In the genomic region with DNA sequence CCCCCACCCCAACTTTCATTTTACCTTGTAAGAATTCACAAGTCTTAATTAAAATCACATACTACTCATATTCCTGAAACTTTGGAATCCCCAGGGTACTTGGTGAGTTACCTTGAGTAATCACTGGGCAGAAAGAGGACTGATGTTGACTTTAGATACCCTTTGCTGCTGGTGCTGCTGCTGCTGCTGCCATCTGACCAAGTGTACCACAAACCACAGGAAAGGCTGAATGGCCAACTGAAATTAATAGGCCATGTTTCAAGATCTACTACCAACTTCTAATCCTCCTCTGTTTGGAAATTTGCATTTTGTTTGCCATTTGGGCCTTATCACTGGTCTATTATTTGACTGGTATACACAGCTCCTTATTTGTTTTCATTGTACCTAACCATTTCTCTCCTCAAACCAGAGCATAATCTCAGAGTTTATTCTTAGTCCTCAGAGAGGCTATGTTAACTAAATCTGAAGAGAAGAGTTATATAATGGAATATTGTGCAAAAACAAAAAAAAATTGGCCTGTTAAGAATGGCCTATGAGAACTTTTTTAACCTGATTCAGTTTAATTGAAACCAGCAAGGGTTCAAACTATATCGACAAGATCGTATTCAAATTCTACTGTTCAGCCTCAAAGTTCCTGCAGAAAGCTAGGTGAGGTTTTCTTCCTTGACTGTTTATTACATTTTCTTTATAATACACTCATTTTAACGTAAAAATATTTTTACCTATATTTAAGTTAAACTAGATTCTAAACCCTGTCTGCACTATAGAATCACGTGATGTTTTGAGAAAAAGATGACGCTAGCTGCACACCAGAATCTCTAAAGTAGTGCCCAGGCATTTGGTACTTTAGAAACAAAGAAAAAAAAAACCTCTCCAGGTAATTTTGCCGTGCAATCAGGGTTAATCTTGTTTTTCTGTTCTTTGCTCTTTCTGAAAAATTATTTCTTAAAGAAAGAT, we compare ENCODE assay signal across 18 cellular contexts. TPM values are rescaled to one million over a fixed set of nuclear protein-coding genes. Genes with fewer than 3 reads are reported as not detected.
DNase-seq lines count a peak whose midpoint lies in the region; ATAC-seq, FAIRE-seq and TF ChIP-seq lines count a peak whose summit lies in the region.
"Had no signal": no experiment of that assay in that cellular context is flagged by ENCODE, and none has a peak within 500 bp of the region (broad histone marks: within the 10 kb centered on the region; RNA-seq: fewer than 3 reads in every experiment).

No MANE protein-coding gene starts in this region.

- CTCF ChIA-PET in HepG2 (lab: Yijun Ruan, JAX; ENCODE audit: low intra/inter-chr PET ratio, low total read pairs): no interaction called here

- no peaks in the 10 kb centered on the region for H3K27me3 ChIP-seq in Loucy (ENCODE audit: insufficient read depth, low read length, poor library complexity, severe bottlenecking)
- H3K27me3 ChIP-seq in HepG2 (ENCODE audit: control insufficient read depth in 1 of 2, insufficient read depth in 2 of 2, low read length in 2 of 2): no peaks in the 10 kb centered on the region
- H3K27me3 ChIP-seq: BLaER1 had no signal

- no TSS peak for BruUV-seq in HepG2 (replicated peaks; lab: Mats Ljungman, UMichigan)

- H3K27ac ChIP-seq in SK-N-MC (peak overlapping the region; percentile 14; the same call in 1 of the 2 replicates), HepG2 (ENCODE audit: extremely low read length, insufficient read depth, low read length) (no peak overlapping the region)
- H3K27ac ChIP-seq: BLaER1 had no signal

- H3K4me3 ChIP-seq in Loucy (ENCODE audit: low read length, poor library complexity, severe bottlenecking): peak overlapping the region; percentile 24
- no peak overlapping the region for H3K4me3 ChIP-seq in SK-N-MC
- H3K4me3 ChIP-seq in HepG2 (replicated peaks in 1 of 3; ENCODE audit: insufficient read depth in 1 of 3, low read depth in 2 of 3, low read length in 3 of 3): no peak overlapping the region
- H3K4me3 ChIP-seq: BLaER1 had no signal

- no peaks in the 10 kb centered on the region for H3K36me3 ChIP-seq in Loucy (ENCODE audit: insufficient read depth, low read length)
- peaks cover 80% of the 10 kb centered on the region for H3K36me3 ChIP-seq in SK-N-MC (ENCODE audit: insufficient read depth, low read length)
- H3K36me3 ChIP-seq in HepG2 (replicated peaks in 1 of 2; ENCODE audit: control insufficient read depth in 1 of 2, insufficient read depth in 2 of 2, low read length in 2 of 2): peaks cover 0 to 18% of the 10 kb centered on the region in 2 experiments; a peak in 2 of 5 replicates
- H3K36me3 ChIP-seq: BLaER1 had no signal

- H3K4me2 ChIP-seq in Loucy (ENCODE audit: low read depth, low read length, poor library complexity, severe bottlenecking) (peak overlapping the region; percentile 47), HepG2 (ENCODE audit: low read depth, low read length) (no peak overlapping the region)
- H3K4me2 ChIP-seq: BLaER1 had no signal

- H3F3A ChIP-seq in Loucy (ENCODE audit: low read depth): no peaks in the 10 kb centered on the region

- intact Hi-C loops in HepG2 (cut with micrococcal nuclease; ENCODE audit: unreplicated experiment) (no loop called here), sciatic nerve (cut with DNase I) (no loop called here)

- in situ Hi-C loops in HepG2 (cut with HindIII; ENCODE audit: extremely low pct_ligation_motif_present, low pct_unique_long_range_greater_than_20kb) (no loop called here), GM13977 (cut with MboI; ENCODE audit: low pct_unique_long_range_greater_than_20kb, low sequenced_read_pairs, unreplicated experiment) (no loop called here)

- H3K4me1 ChIP-seq in Loucy (ENCODE audit: insufficient read depth, low read length, poor library complexity, severe bottlenecking): peaks cover 15% of the 10 kb centered on the region
- no peaks in the 10 kb centered on the region for H3K4me1 ChIP-seq in HepG2 (ENCODE audit: insufficient read depth, low read length)
- H3K4me1 ChIP-seq: BLaER1, Caco-2 had no signal

- H3K79me2 ChIP-seq in Loucy (ENCODE audit: insufficient read depth, low read length): no peaks in the 10 kb centered on the region
- no peaks in the 10 kb centered on the region for H3K79me2 ChIP-seq in HepG2 (ENCODE audit: insufficient read depth, low read length)

- H2AFZ ChIP-seq in Loucy (ENCODE audit: low read length) (no peak overlapping the region; the same call in 1 of the 2 replicates), HepG2 (ENCODE audit: low read length) (no peak overlapping the region)

- H4K20me1 ChIP-seq in Loucy (ENCODE audit: insufficient read depth, low read length, poor library complexity, severe bottlenecking): no peaks in the 10 kb centered on the region
- H4K20me1 ChIP-seq in HepG2 (ENCODE audit: insufficient read depth, low read length): peaks cover 53% of the 10 kb centered on the region
- H4K20me1 ChIP-seq: BLaER1 had no signal

- POLR2A ChIA-PET in HepG2 (lab: Yijun Ruan, JAX): interaction anchor here (1.5 to 5.1 kb wide), 2 partner anchors 11 to 83 kb away, joined by 6 to 36 read pairs; partner anchors contain the start of gene SELENOP

- 77% methylated on average over 6 of the region's 6 CpGs for WGBS in HepG2 (ENCODE audit: low lambda C conversion rate)

- peak; percentile 31 to 44; a peak in 2 of 4 replicates for TF ChIP-seq POLR2A in HepG2 (IDR thresholded peaks at IDR 0.05; ENCODE audit: insufficient read depth in 1 of 2, low read depth in 2 of 2, low read length in 2 of 2)

- no peak for TF ChIP-seq EP300 in HepG2 (IDR thresholded peaks at IDR 0.05; ENCODE audit: low read depth in 2 of 2, low read length in 2 of 2)
- TF ChIP-seq EP300 in HepG2 (CRISPR knock-in tag; IDR thresholded peaks at IDR 0.05; ENCODE audit: borderline replicate concordance): no peak

- DNase-seq in SK-N-MC (ENCODE audit: low read depth, low spot score) (no peak), HepG2 (ENCODE audit: low spot score) (peak; percentile 28), sciatic nerve (ENCODE audit: low spot score) (no peak), GM13977 (ENCODE audit: low spot score) (no peak)
- no peak for DNase-seq in stimulated activated CD4-positive, alpha-beta T cell treated with anti-CD3 and anti-CD28 coated beads, Interleukin-4, amount 100 ng/mL, for 24 hours
- DNase-seq in stimulated activated naive CD4-positive, alpha-beta T cell treated with Interleukin-2 at 50 U/mL for 16 hours (lab: John Stamatoyannopoulos, UW): no peak
- DNase-seq: 8988T; AML-193; Caco-2; CD8-positive, alpha-beta memory T cell; DMS53; GF-D8 had no signal

- TF ChIP-seq RAD21 in HepG2 (CRISPR knock-in tag; IDR thresholded peaks at IDR 0.05): no peak

- FAIRE-seq in HepG2 (lab: Jason Lieb, UNC): no peak
- FAIRE-seq: GM18507 had no signal

- TF ChIP-seq CTCF in Loucy (conservative IDR thresholded peaks at IDR 0.05; ENCODE audit: low read length) (no peak), HepG2 (CRISPR knock-in tag; IDR thresholded peaks at IDR 0.05) (no peak), GM13977 (IDR thresholded peaks at IDR 0.05; ENCODE audit: extremely low read depth, insufficient read depth, missing control alignments) (no peak)

- H3K9me2 ChIP-seq in Loucy (replicated peaks; ENCODE audit: low read depth, low read length): no peaks in the 10 kb centered on the region

- H3K9ac ChIP-seq in Loucy (ENCODE audit: low read depth, low read length, poor library complexity, severe bottlenecking) (no peak overlapping the region), SK-N-MC (ENCODE audit: insufficient read length) (no peak overlapping the region), HepG2 (ENCODE audit: insufficient read depth, low read depth, low read length) (no peak overlapping the region)
- H3K9ac ChIP-seq: BLaER1 had no signal

- H3K9me3 ChIP-seq in Loucy (ENCODE audit: insufficient read depth, low read depth, low read length) (no peaks in the 10 kb centered on the region), SK-N-MC (ENCODE audit: low read depth, low read length) (peaks cover 12% of the 10 kb centered on the region; the same call in 1 of the 2 replicates), HepG2 (ENCODE audit: low read length) (no peaks in the 10 kb centered on the region)

- ATAC-seq in HepG2 (peak; percentile 70), sciatic nerve (peak; percentile 50), HG03378 (IDR thresholded peaks at IDR 0.05; ENCODE audit: unreplicated experiment) (no peak)
- ATAC-seq: HCT116 had no signal

RNA-seq across cellular contexts. Expression of gene SELENOP, which starts 13.1 kb away (rescaled TPM):
- total RNA-seq in HepG2 (2016; rRNA removed; fragmentation: Illumina TruSeq; extraction: Trizol) (1,596 and 1,895 TPM in 2 replicates), sciatic nerve (801 TPM)
- 296 and 300 TPM in 2 replicates for total RNA-seq in HepG2 (2016; cell fraction: cytosol; rRNA removed; fragmentation: Illumina TruSeq; extraction: Trizol; ENCODE audit: low read depth)
- 1,577 and 1,852 TPM in 2 replicates for total RNA-seq in HepG2 (2016; cell fraction: insoluble cytoplasmic fraction; rRNA removed; fragmentation: Illumina TruSeq; extraction: Trizol)
- 957 and 1,066 TPM in 2 replicates for total RNA-seq in HepG2 (2016; cell fraction: membrane; rRNA removed; fragmentation: Illumina TruSeq; extraction: Trizol)
- total RNA-seq in HepG2 (2016; cell fraction: nucleus; rRNA removed; fragmentation: Illumina TruSeq; extraction: Trizol): 1,184 and 1,437 TPM in 2 replicates
- 1,422 and 2,083 TPM in 2 replicates for polyA plus RNA-seq in HepG2 (2011; rRNA removed)
- polyA plus RNA-seq in HepG2 (2011; cell fraction: cytosol; rRNA removed): 1,126 and 1,365 TPM in 2 replicates
- polyA plus RNA-seq in HepG2 (2011; cell fraction: nucleus; rRNA removed): 348 and 391 TPM in 2 replicates
- polyA plus RNA-seq in HepG2 (2012): 1,145 and 1,833 TPM in 2 replicates
- polyA plus RNA-seq in HepG2 (2016; cell fraction: cytosol; fragmentation: Illumina TruSeq; extraction: Trizol; ENCODE audit: low read depth): 164 and 181 TPM in 2 replicates
- polyA plus RNA-seq in HepG2 (2016; cell fraction: insoluble cytoplasmic fraction; fragmentation: Illumina TruSeq; extraction: Trizol; ENCODE audit: low read depth): 1,195 and 1,209 TPM in 2 replicates
- polyA plus RNA-seq in HepG2 (2016; cell fraction: membrane; fragmentation: Illumina TruSeq; extraction: Trizol; ENCODE audit: low read depth): 458 and 520 TPM in 2 replicates
- 1,480 and 1,518 TPM in 2 replicates for polyA plus RNA-seq in HepG2 (2016; cell fraction: nucleus; fragmentation: Illumina TruSeq; extraction: Trizol; ENCODE audit: insufficient read depth, low read depth)
- 1.0 and 783 TPM in 2 replicates for polyA minus RNA-seq in HepG2 (2011; rRNA and poly(A)+ RNA removed; ENCODE audit: low replicate concordance)
- polyA minus RNA-seq in HepG2 (2011; cell fraction: cytosol; rRNA and poly(A)+ RNA removed): 1,217 and 1,367 TPM in 2 replicates
- polyA minus RNA-seq in HepG2 (2011; cell fraction: nucleus; rRNA and poly(A)+ RNA removed): 527 and 880 TPM in 2 replicates
- polyA plus RNA-seq: CD8-positive, alpha-beta memory T cell had no signal

RNA-seq across cellular contexts. Expression of gene CCDC152, which starts 41.9 kb away (rescaled TPM):
- total RNA-seq in HepG2 (2016; rRNA removed; fragmentation: Illumina TruSeq; extraction: Trizol): 0.15 and 0.20 TPM in 2 replicates
- total RNA-seq in HepG2 (2016; cell fraction: cytosol; rRNA removed; fragmentation: Illumina TruSeq; extraction: Trizol; ENCODE audit: low read depth): 0.09 and 0.10 TPM in 2 replicates
- 0.26 and 0.28 TPM in 2 replicates for total RNA-seq in HepG2 (2016; cell fraction: insoluble cytoplasmic fraction; rRNA removed; fragmentation: Illumina TruSeq; extraction: Trizol)
- total RNA-seq in HepG2 (2016; cell fraction: membrane; rRNA removed; fragmentation: Illumina TruSeq; extraction: Trizol): 0.03 and 0.06 TPM in 2 replicates
- total RNA-seq in HepG2 (2016; cell fraction: nucleus; rRNA removed; fragmentation: Illumina TruSeq; extraction: Trizol): 0.22 TPM in 1 of 2 replicates, not detected in the other
- polyA plus RNA-seq in HepG2 (2011; rRNA removed): 0.36 and 0.37 TPM in 2 replicates
- polyA plus RNA-seq in HepG2 (2011; cell fraction: cytosol; rRNA removed): 0.03 TPM in 1 of 2 replicates, not detected in the other
- polyA plus RNA-seq in HepG2 (2011; cell fraction: nucleus; rRNA removed): 0.07 TPM in 1 of 2 replicates, not detected in the other
- 9.6 and 21.6 TPM in 2 replicates for polyA plus RNA-seq in HepG2 (2012)
- polyA plus RNA-seq in HepG2 (2016; cell fraction: cytosol; fragmentation: Illumina TruSeq; extraction: Trizol; ENCODE audit: low read depth): not detected in 2 replicates
- 0.29 and 0.46 TPM in 2 replicates for polyA plus RNA-seq in HepG2 (2016; cell fraction: insoluble cytoplasmic fraction; fragmentation: Illumina TruSeq; extraction: Trizol; ENCODE audit: low read depth)
- polyA plus RNA-seq in HepG2 (2016; cell fraction: membrane; fragmentation: Illumina TruSeq; extraction: Trizol; ENCODE audit: low read depth): 0.07 TPM in 1 of 2 replicates, not detected in the other
- not detected in 2 replicates for polyA plus RNA-seq in HepG2 (2016; cell fraction: nucleus; fragmentation: Illumina TruSeq; extraction: Trizol; ENCODE audit: insufficient read depth, low read depth)
- 0.22 TPM in 1 of 2 replicates, not detected in the other for polyA minus RNA-seq in HepG2 (2011; rRNA and poly(A)+ RNA removed; ENCODE audit: low replicate concordance)
- 0.20 and 1.5 TPM in 2 replicates for polyA minus RNA-seq in HepG2 (2011; cell fraction: cytosol; rRNA and poly(A)+ RNA removed)
- 0.26 and 0.37 TPM in 2 replicates for polyA minus RNA-seq in HepG2 (2011; cell fraction: nucleus; rRNA and poly(A)+ RNA removed)
- total RNA-seq in sciatic nerve: 5.2 TPM
- total RNA-seq: Caco-2, HT-29 had no signal
